1 cellular context compared by ENCODE assay signal in the genomic region with DNA sequence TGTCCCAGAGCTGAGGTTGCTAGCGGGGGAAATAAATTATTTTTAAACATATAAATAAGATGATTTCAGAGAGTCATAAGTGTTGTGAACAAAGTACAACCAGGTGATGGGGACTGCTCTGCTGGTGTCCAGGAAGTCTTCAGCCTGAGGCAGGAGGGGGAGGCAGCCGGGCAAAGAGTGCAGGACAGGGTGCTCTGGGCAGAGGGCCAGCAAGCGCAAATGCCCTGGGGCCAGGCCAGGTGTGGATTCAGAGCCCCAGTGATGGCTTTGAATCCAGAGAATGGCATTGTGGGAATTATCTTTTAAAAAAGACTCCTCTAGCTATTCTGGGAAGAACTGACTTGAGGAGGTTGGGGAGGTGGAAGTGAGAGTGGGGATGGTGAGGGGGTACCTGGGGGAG.
TF ChIP-seq lines count a peak whose summit lies in the region.

No MANE protein-coding gene starts in this region.

TF ChIP-seq in HepG2, 621 proteins besides CTCF, POLR2A, EP300 and RAD21:
- TF ChIP-seq, protein P1, sequence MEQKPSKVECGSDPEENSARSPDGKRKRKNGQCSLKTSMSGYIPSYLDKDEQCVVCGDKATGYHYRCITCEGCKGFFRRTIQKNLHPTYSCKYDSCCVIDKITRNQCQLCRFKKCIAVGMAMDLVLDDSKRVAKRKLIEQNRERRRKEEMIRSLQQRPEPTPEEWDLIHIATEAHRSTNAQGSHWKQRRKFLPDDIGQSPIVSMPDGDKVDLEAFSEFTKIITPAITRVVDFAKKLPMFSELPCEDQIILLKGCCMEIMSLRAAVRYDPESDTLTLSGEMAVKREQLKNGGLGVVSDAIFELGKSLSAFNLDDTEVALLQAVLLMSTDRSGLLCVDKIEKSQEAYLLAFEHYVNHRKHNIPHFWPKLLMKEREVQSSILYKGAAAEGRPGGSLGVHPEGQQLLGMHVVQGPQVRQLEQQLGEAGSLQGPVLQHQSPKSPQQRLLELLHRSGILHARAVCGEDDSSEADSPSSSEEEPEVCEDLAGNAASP (CRISPR knock-in tag; IDR thresholded peaks at IDR 0.05; ENCODE audit: borderline replicate concordance), result no peak
- TF ChIP-seq CBFB (CRISPR knock-in tag; IDR thresholded peaks at IDR 0.05), result no peak
- TF ChIP-seq NFIB (CRISPR knock-in tag; IDR thresholded peaks at IDR 0.05; ENCODE audit: borderline replicate concordance), result no peak
- TF ChIP-seq HOXA7 (CRISPR knock-in tag; IDR thresholded peaks at IDR 0.05), result no peak
- no peak for TF ChIP-seq CEBPB (IDR thresholded peaks at IDR 0.05; ENCODE audit: borderline replicate concordance, low read depth, low read length)
- TF ChIP-seq, protein P2, sequence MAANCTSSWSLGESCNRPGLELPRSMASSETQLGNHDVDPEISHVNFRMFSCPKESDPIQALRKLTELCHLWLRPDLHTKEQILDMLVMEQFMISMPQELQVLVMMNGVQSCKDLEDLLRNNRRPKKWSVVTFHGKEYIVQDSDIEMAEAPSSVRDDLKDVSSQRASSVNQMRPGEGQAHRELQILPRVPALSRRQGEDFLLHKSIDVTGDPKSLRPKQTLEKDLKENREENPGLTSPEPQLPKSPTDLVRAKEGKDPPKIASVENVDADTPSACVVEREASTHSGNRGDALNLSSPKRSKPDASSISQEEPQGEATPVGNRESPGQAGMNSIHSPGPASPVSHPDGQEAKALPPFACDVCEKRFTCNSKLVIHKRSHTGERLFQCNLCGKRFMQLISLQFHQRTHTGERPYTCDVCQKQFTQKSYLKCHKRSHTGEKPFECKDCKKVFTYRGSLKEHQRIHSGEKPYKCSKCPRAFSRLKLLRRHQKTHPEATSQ (CRISPR knock-in tag; IDR thresholded peaks at IDR 0.05; ENCODE audit: borderline replicate concordance), result no peak
- TF ChIP-seq ARNT2 (CRISPR knock-in tag; IDR thresholded peaks at IDR 0.05; ENCODE audit: low read depth), result no peak
- no peak for TF ChIP-seq RFX5 (IDR thresholded peaks at IDR 0.05; ENCODE audit: low read depth, low read length)
- no peak for TF ChIP-seq ZNF567 (CRISPR knock-in tag; IDR thresholded peaks at IDR 0.05; ENCODE audit: borderline replicate concordance)
- TF ChIP-seq ZFP82 (CRISPR knock-in tag; IDR thresholded peaks at IDR 0.05; ENCODE audit: borderline replicate concordance), result no peak
- no peak for TF ChIP-seq PHB2 (IDR thresholded peaks at IDR 0.05; ENCODE audit: partially characterized antibody)
- no peak for TF ChIP-seq HOXD1 (CRISPR knock-in tag; IDR thresholded peaks at IDR 0.05)
- no peak for TF ChIP-seq TBX3 (IDR thresholded peaks at IDR 0.05; ENCODE audit: borderline replicate concordance)
- no peak for TF ChIP-seq SP1 (IDR thresholded peaks at IDR 0.05)
- TF ChIP-seq SP1 (CRISPR knock-in tag; IDR thresholded peaks at IDR 0.05), result no peak
- no peak for TF ChIP-seq ZNF282 (IDR thresholded peaks at IDR 0.05; ENCODE audit: partially characterized antibody)
- no peak for TF ChIP-seq KAT7 (CRISPR knock-in tag; IDR thresholded peaks at IDR 0.05; ENCODE audit: borderline replicate concordance)
